14 cellular contexts compared by ENCODE assay signal in the genomic region with DNA sequence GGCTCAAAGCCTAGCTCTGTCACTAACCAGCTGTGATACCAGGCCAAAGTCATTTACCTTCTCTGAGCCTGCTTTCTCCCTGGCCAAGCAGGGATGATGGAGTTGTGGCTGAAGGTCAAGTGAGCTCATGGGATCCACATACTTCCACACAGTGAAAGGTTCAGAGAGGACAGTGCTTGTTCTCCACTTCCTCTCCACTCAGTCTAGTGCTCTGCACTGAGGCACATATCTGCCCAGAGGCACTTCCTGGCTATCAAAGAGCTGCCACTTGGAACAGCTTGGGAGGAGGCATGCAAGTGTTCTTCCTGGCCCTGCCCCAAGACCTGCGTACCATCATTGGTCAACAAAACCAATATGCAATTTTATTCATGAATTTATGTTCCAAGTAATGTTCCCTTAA.
DNase-seq lines count a peak whose midpoint lies in the region; ATAC-seq and TF ChIP-seq lines count a peak whose summit lies in the region.
"Had no signal": no experiment of that assay in that cellular context is flagged by ENCODE, and none has a peak within 500 bp of the region (broad histone marks: within the 10 kb centered on the region; RNA-seq: fewer than 3 reads in every experiment).

No MANE protein-coding gene starts in this region.

- H3K27me3 ChIP-seq in endodermal cell (ENCODE audit: control insufficient read depth, insufficient read depth, low read length, poor library complexity, severe bottlenecking) (no peaks in the 10 kb centered on the region), adrenal gland (no peaks in the 10 kb centered on the region)

- no peak for TF ChIP-seq POLR2A in adrenal gland (IDR thresholded peaks at IDR 0.05)

- H3K4me1 ChIP-seq in endodermal cell (ENCODE audit: control insufficient read depth, insufficient read depth, low read length) (peaks cover 12% of the 10 kb centered on the region), adrenal gland (replicated peaks in 1 of 2) (no peaks in the 10 kb centered on the region)

- WGBS in endodermal cell (ENCODE audit: insufficient coverage in 1 of 2, insufficient read length in 1 of 2), 2 experiments: 94 to 100% methylated on average over 1 of the region's 1 CpG
- WGBS in adrenal gland, 4 donors: 82 to 97% (median 84%) methylated on average over 1 of the region's 1 CpG

- H3K4me3 Mint-ChIP-seq in endodermal cell: no peak overlapping the region
- H3K4me3 Mint-ChIP-seq: H9 had no signal

- H3K27me3 Mint-ChIP-seq in endodermal cell (ENCODE audit: insufficient read depth): no peaks in the 10 kb centered on the region

- peak overlapping the region; percentile 69 for H3K27ac Mint-ChIP-seq in endodermal cell

- H3K4me1 Mint-ChIP-seq in endodermal cell: peaks cover 22% of the 10 kb centered on the region
- H3K4me1 Mint-ChIP-seq: H9 had no signal

- H3K4me3 ChIP-seq in endodermal cell (ENCODE audit: low read length) (no peak overlapping the region), adrenal gland (no peak overlapping the region)

- H3K9me3 ChIP-seq in endodermal cell (ENCODE audit: control insufficient read depth, low read length) (peaks cover 8% of the 10 kb centered on the region), adrenal gland (replicated peaks in 1 of 3) (no peaks in the 10 kb centered on the region)

- TF ChIP-seq CTCF in endodermal cell (conservative IDR thresholded peaks at IDR 0.05) (no peak), adrenal gland (IDR thresholded peaks at IDR 0.05) (no peak)

- no peak overlapping the region for H3K9ac ChIP-seq in endodermal cell (ENCODE audit: extremely low read depth, low read length, poor library complexity, severe bottlenecking)

- no peak overlapping the region for H3K27ac ChIP-seq in endodermal cell (ENCODE audit: low read depth, low read length)
- no peak overlapping the region for H3K27ac ChIP-seq in adrenal gland

- DNase-seq in EH (ENCODE audit: low read depth): peak; percentile 73
- DNase-seq in NCI-H69 (lab: John Stamatoyannopoulos, UW): peak; percentile 41
- no peak for DNase-seq in endodermal cell
- DNase-seq in left colon: no peak
- DNase-seq in adrenal gland: no peak
- no peak for DNase-seq in stimulated activated naive CD8-positive, alpha-beta T cell treated with anti-CD3 and anti-CD28 coated beads, Interleukin-15, Interleukin-2, amounts not matched to agents 100 U/mL and 50 U/mL, for 24 hours
- DNase-seq in NCI-H524 treated with DMSO at 0.1 percent for 48 hours (lab: John Stamatoyannopoulos, UW): no peak
- DNase-seq: H9; NCI-H1436 treated with DMSO at 0.1 percent for 48 hours; NCI-H2107; NCI-H226; NCI-H526 treated with DMSO at 0.1 percent for 48 hours; NK-92 treated with Interleukin-12 subunit alpha and Interleukin-12 subunit beta, amount 100 ng/mL, for 24 hours had no signal

- H3K36me3 ChIP-seq in endodermal cell (ENCODE audit: control insufficient read depth, insufficient read depth, low read length) (peaks cover 82% of the 10 kb centered on the region), adrenal gland (replicated peaks in 1 of 2) (no peaks in the 10 kb centered on the region)

- H3K9me3 Mint-ChIP-seq in endodermal cell: no peaks in the 10 kb centered on the region
- H3K9me3 Mint-ChIP-seq: H9 had no signal

- ATAC-seq in left colon (peak; percentile 53), HG03039 (IDR thresholded peaks at IDR 0.05; ENCODE audit: unreplicated experiment) (no peak)
- ATAC-seq in stimulated activated naive CD8-positive, alpha-beta T cell treated with anti-CD3 and anti-CD28 coated beads, Interleukin-15, Interleukin-2, amounts not matched to agents 100 U/mL and 50 U/mL, for 24 hours: no peak

- intact Hi-C loops in left colon (cut with DNase I, micrococcal nuclease): no loop called here
- intact Hi-C loops in adrenal gland (cut with DNase I): no loop called here

- peaks cover 57% of the 10 kb centered on the region for H3K36me3 Mint-ChIP-seq in endodermal cell (ENCODE audit: low read depth)

Comparison
In these comparisons a context has a peak if more than half of its experiments do, and no peak if none do; other contexts are left out.
1. DNase-seq: peak in EH (single experiment) and NCI-H69 (single experiment); none in endodermal cell (single experiment), left colon (0 of 2), adrenal gland (0 of 7), stimulated activated naive CD8-positive, alpha-beta T cell treated with anti-CD3 and anti-CD28 coated beads, Interleukin-15, Interleukin-2, amounts not matched to agents 100 U/mL and 50 U/mL, for 24 hours (single experiment) and NCI-H524 treated with DMSO at 0.1 percent for 48 hours (single experiment).